In the genomic region with DNA sequence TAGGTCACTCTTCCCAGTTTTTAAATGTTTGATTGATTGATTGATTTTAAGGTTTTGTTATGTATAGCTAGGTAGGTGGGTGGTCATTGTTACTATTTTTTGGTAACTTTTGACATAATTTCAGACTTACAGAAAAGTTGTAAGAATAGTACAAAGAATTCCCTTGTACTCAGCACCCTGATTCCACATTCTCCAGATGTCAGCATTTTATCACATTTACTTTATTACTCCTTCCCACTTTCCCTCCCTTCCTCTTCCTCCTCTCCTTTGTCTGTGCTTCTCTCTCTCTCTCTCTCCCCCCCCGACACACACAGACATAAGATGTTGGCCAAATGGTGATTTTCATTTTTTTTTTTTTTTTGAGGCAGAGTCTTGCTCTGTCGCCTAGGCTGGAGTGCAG, we compare ENCODE assay signal across 16 cellular contexts. TPM values are rescaled to one million over a fixed set of nuclear protein-coding genes. Genes with fewer than 3 reads are reported as not detected.
DNase-seq lines count a peak whose midpoint lies in the region; ATAC-seq and TF ChIP-seq lines count a peak whose summit lies in the region.
"Had no signal": no experiment of that assay in that cellular context is flagged by ENCODE, and none has a peak within 500 bp of the region (broad histone marks: within the 10 kb centered on the region; RNA-seq: fewer than 3 reads in every experiment).

No MANE protein-coding gene starts in this region.

- peaks cover 29% of the 10 kb centered on the region for H3K4me1 Mint-ChIP-seq in T-helper 1 cell treated with Interleukin-12 subunit alpha and Interleukin-12 subunit beta and Interleukin-4 antibody, amounts not matched to agents 30 μg/mL and 1 μg/mL, for 36 hours (ENCODE audit: low read depth)
- peaks cover 26% of the 10 kb centered on the region for H3K4me1 Mint-ChIP-seq in activated T-cell treated with anti-CD3 and anti-CD28 coated beads, Interleukin-2, amount 50 U/mL, for 24 hours (ENCODE audit: low read depth)
- H3K4me1 Mint-ChIP-seq in endodermal cell, result no peaks in the 10 kb centered on the region
- H3K4me1 Mint-ChIP-seq in stimulated activated naive CD8-positive, alpha-beta T cell treated with anti-CD3 and anti-CD28 coated beads, Interleukin-15, amount 100 ng/mL, for 72 hours, result peaks cover 15% of the 10 kb centered on the region

- no peaks in the 10 kb centered on the region for H3K9me3 Mint-ChIP-seq in T-helper 1 cell treated with Interleukin-12 subunit alpha and Interleukin-12 subunit beta and Interleukin-4 antibody, amounts not matched to agents 30 μg/mL and 1 μg/mL, for 36 hours
- no peaks in the 10 kb centered on the region for H3K9me3 Mint-ChIP-seq in activated T-cell treated with anti-CD3 and anti-CD28 coated beads, Interleukin-2, amount 50 U/mL, for 24 hours
- no peaks in the 10 kb centered on the region for H3K9me3 Mint-ChIP-seq in endodermal cell
- H3K9me3 Mint-ChIP-seq in stimulated activated naive CD8-positive, alpha-beta T cell treated with anti-CD3 and anti-CD28 coated beads, Interleukin-15, amount 100 ng/mL, for 72 hours, result no peaks in the 10 kb centered on the region
- H3K9me3 Mint-ChIP-seq: CD8-positive, alpha-beta memory T cell; HFFc6 had no signal

- H3K36me3 Mint-ChIP-seq in T-helper 1 cell treated with Interleukin-12 subunit alpha and Interleukin-12 subunit beta and Interleukin-4 antibody, amounts not matched to agents 30 μg/mL and 1 μg/mL, for 36 hours (ENCODE audit: low read depth), result peaks cover 57% of the 10 kb centered on the region
- peaks cover 89% of the 10 kb centered on the region for H3K36me3 Mint-ChIP-seq in activated T-cell treated with anti-CD3 and anti-CD28 coated beads, Interleukin-2, amount 50 U/mL, for 24 hours (ENCODE audit: low read depth)
- H3K36me3 Mint-ChIP-seq in endodermal cell (ENCODE audit: low read depth), result peaks cover 65% of the 10 kb centered on the region

- H3K27me3 Mint-ChIP-seq in T-helper 1 cell treated with Interleukin-12 subunit alpha and Interleukin-12 subunit beta and Interleukin-4 antibody, amounts not matched to agents 30 μg/mL and 1 μg/mL, for 36 hours (ENCODE audit: low read depth), result no peaks in the 10 kb centered on the region
- H3K27me3 Mint-ChIP-seq in activated T-cell treated with anti-CD3 and anti-CD28 coated beads, Interleukin-2, amount 50 U/mL, for 24 hours, result no peaks in the 10 kb centered on the region
- no peaks in the 10 kb centered on the region for H3K27me3 Mint-ChIP-seq in endodermal cell (ENCODE audit: insufficient read depth)
- H3K27me3 Mint-ChIP-seq in stimulated activated naive CD8-positive, alpha-beta T cell treated with anti-CD3 and anti-CD28 coated beads, Interleukin-15, amount 100 ng/mL, for 72 hours, result no peaks in the 10 kb centered on the region
- H3K27me3 Mint-ChIP-seq: CD8-positive, alpha-beta memory T cell had no signal

- no peaks in the 10 kb centered on the region for H3K9me3 ChIP-seq in endodermal cell (ENCODE audit: control insufficient read depth, low read length)
- H3K9me3 ChIP-seq: BLaER1, Caco-2 had no signal

- no peak for ATAC-seq in stimulated activated naive CD8-positive, alpha-beta T cell treated with anti-CD3 and anti-CD28 coated beads, Interleukin-15, amount 100 ng/mL, for 72 hours
- ATAC-seq in HG03342 (IDR thresholded peaks at IDR 0.05; ENCODE audit: unreplicated experiment), result no peak

- no peak for DNase-seq in T-helper 1 cell
- DNase-seq in activated T-cell treated with anti-CD3 and anti-CD28 coated beads, Interleukin-2, amount 50 U/mL, for 24 hours, result no peak
- DNase-seq in activated T-cell treated with anti-CD3 and anti-CD28 coated beads, Interleukin-2, amount 50 U/mL, for 48 hours, result no peak
- no peak for DNase-seq in endodermal cell
- DNase-seq in stimulated activated naive CD8-positive, alpha-beta T cell treated with anti-CD3 and anti-CD28 coated beads, Interleukin-15, amount 100 ng/mL, for 72 hours, result no peak
- no peak for DNase-seq in GF-D8 (lab: John Stamatoyannopoulos, UW)
- DNase-seq: AML-193; Caco-2; CD8-positive, alpha-beta memory T cell; DND-41; HCEC 1CT; HFFc6 had no signal

- TF ChIP-seq CTCF in endodermal cell (conservative IDR thresholded peaks at IDR 0.05), result no peak

- no peak overlapping the region for H3K9ac ChIP-seq in endodermal cell (ENCODE audit: extremely low read depth, low read length, poor library complexity, severe bottlenecking)
- H3K9ac ChIP-seq: BLaER1 had no signal

- no peaks in the 10 kb centered on the region for H3K27me3 ChIP-seq in endodermal cell (ENCODE audit: control insufficient read depth, insufficient read depth, low read length, poor library complexity, severe bottlenecking)
- H3K27me3 ChIP-seq: BLaER1 had no signal

- H3K4me1 ChIP-seq in endodermal cell (ENCODE audit: control insufficient read depth, insufficient read depth, low read length), result no peaks in the 10 kb centered on the region
- H3K4me1 ChIP-seq: BLaER1, Caco-2 had no signal

- 89% methylated on average over 1 of the region's 2 CpGs; no CpG with 5 or more reads in 1 of the 2 experiments for WGBS in endodermal cell (ENCODE audit: insufficient coverage in 1 of 2, insufficient read length in 1 of 2), 2 experiments

- H3K36me3 ChIP-seq in endodermal cell (ENCODE audit: control insufficient read depth, insufficient read depth, low read length), result peaks cover 50% of the 10 kb centered on the region

- no peak overlapping the region for H3K4me3 ChIP-seq in endodermal cell (ENCODE audit: low read length)
- H3K4me3 ChIP-seq: BLaER1 had no signal

- no peak overlapping the region for H3K4me3 Mint-ChIP-seq in T-helper 1 cell treated with Interleukin-12 subunit alpha and Interleukin-12 subunit beta and Interleukin-4 antibody, amounts not matched to agents 30 μg/mL and 1 μg/mL, for 36 hours
- H3K4me3 Mint-ChIP-seq in activated T-cell treated with anti-CD3 and anti-CD28 coated beads, Interleukin-2, amount 50 U/mL, for 24 hours, result no peak overlapping the region
- no peak overlapping the region for H3K4me3 Mint-ChIP-seq in endodermal cell
- no peak overlapping the region for H3K4me3 Mint-ChIP-seq in stimulated activated naive CD8-positive, alpha-beta T cell treated with anti-CD3 and anti-CD28 coated beads, Interleukin-15, amount 100 ng/mL, for 72 hours
- H3K4me3 Mint-ChIP-seq: CD8-positive, alpha-beta memory T cell; HFFc6 had no signal

- H3K27ac Mint-ChIP-seq in T-helper 1 cell treated with Interleukin-12 subunit alpha and Interleukin-12 subunit beta and Interleukin-4 antibody, amounts not matched to agents 30 μg/mL and 1 μg/mL, for 36 hours, result peak overlapping the region; percentile 68
- peak overlapping the region; percentile 52 for H3K27ac Mint-ChIP-seq in activated T-cell treated with anti-CD3 and anti-CD28 coated beads, Interleukin-2, amount 50 U/mL, for 24 hours
- H3K27ac Mint-ChIP-seq in endodermal cell, result peak overlapping the region; percentile 16
- H3K27ac Mint-ChIP-seq in stimulated activated naive CD8-positive, alpha-beta T cell treated with anti-CD3 and anti-CD28 coated beads, Interleukin-15, amount 100 ng/mL, for 72 hours, result peak overlapping the region; percentile 69 to 86
- H3K27ac Mint-ChIP-seq: HFFc6 had no signal

- H3K27ac ChIP-seq in endodermal cell (ENCODE audit: low read depth, low read length), result no peak overlapping the region
- H3K27ac ChIP-seq: 22Rv1, BLaER1 had no signal

RNA-seq across cellular contexts. Expression of a gene that starts 14.8 kb away (rescaled TPM):
- 10 to 100 TPM; 34.2 to 43.2 TPM for total RNA-seq in endodermal cell
- polyA plus RNA-seq in endodermal cell (2013, experiment 1 of 2), result 16.1 TPM
- 16.9 TPM for polyA plus RNA-seq in endodermal cell (2013, experiment 2 of 2)

RNA-seq across cellular contexts. Expression of a gene that starts 32.8 kb away (rescaled TPM):
- 10 to 100 TPM; 40.6 to 41.7 TPM for total RNA-seq in endodermal cell
- 42.9 TPM for polyA plus RNA-seq in endodermal cell (2013, experiment 1 of 2)
- 38.6 TPM for polyA plus RNA-seq in endodermal cell (2013, experiment 2 of 2)

Comparison
In these comparisons a context has a peak if more than half of its experiments do, and no peak if none do; other contexts are left out.
1. H3K27ac Mint-ChIP-seq: peak in every context shown above with its lines; median percentile 78 in stimulated activated naive CD8-positive, alpha-beta T cell treated with anti-CD3 and anti-CD28 coated beads, Interleukin-15, amount 100 ng/mL, for 72 hours; 68 in T-helper 1 cell treated with Interleukin-12 subunit alpha and Interleukin-12 subunit beta and Interleukin-4 antibody, amounts not matched to agents 30 μg/mL and 1 μg/mL, for 36 hours; 52 in activated T-cell treated with anti-CD3 and anti-CD28 coated beads, Interleukin-2, amount 50 U/mL, for 24 hours; 16 in endodermal cell.